In genomic region chr1:47621977-47622376, GRCh38 we compare ENCODE assay signal across 1 cellular context.
TF ChIP-seq lines count a peak whose summit lies in the region.

No MANE protein-coding gene starts in this region.

TF ChIP-seq in liver, 16 proteins besides CTCF, POLR2A, EP300 and RAD21 (continued from another document):
- no peak for TF ChIP-seq ATF3 (IDR thresholded peaks at IDR 0.05)
- no peak for TF ChIP-seq MAX (IDR thresholded peaks at IDR 0.05)
